In genomic region chr3:182618085-182618732, GRCh38 we compare ENCODE assay signal across 8 cellular contexts.
DNase-seq lines count a peak whose midpoint lies in the region; ATAC-seq and TF ChIP-seq lines count a peak whose summit lies in the region.

No MANE protein-coding gene starts in this region.

- no peaks in the 10 kb centered on the region for H3K27me3 ChIP-seq in PC-3 (ENCODE audit: low read length)
- H3K27me3 ChIP-seq in CD4-positive, alpha-beta T cell (ENCODE audit: control insufficient read depth, insufficient read depth, low read length) = no peaks in the 10 kb centered on the region

- TF ChIP-seq RAD21 in Ishikawa (IDR thresholded peaks at IDR 0.05; ENCODE audit: low read depth) = peak; percentile 78

- intact Hi-C loops in PC-3 (cut with micrococcal nuclease) = loop anchor here (1.0 to 10.0 kb wide), 9 partner anchors 65 to 1815 kb away; no protein-coding TSS in a partner anchor
- intact Hi-C loops in CD4-positive, alpha-beta T cell (cut with DNase I, micrococcal nuclease) = no loop called here

- POLR2A ChIA-PET in PC-3 (lab: Charles Lee; ENCODE audit: unreplicated experiment) = no interaction called here
- POLR2A ChIA-PET in CD4-positive, alpha-beta T cell (lab: Charles Lee) = no interaction called here

- H3K4me3 Mint-ChIP-seq in CD4-positive, alpha-beta T cell = no peak overlapping the region

- TF ChIP-seq CTCF in PC-3 (conservative IDR thresholded peaks at IDR 0.05; ENCODE audit: low read depth, low read length) (peak; percentile 95), fibroblast of villous mesenchyme (IDR thresholded peaks at IDR 0.05; ENCODE audit: insufficient read depth, low read depth, low read length) (peak; percentile 33)
- TF ChIP-seq CTCF in CD4-positive, alpha-beta T cell (IDR thresholded peaks at IDR 0.05) = no peak

- no peak overlapping the region for H3K9ac ChIP-seq in PC-3 (ENCODE audit: low read length)

- H3K27ac ChIP-seq in PC-3 (ENCODE audit: low read length) = peak overlapping the region; percentile 47
- H3K27ac ChIP-seq in CD4-positive, alpha-beta T cell (ENCODE audit: low read depth, low read length) = no peak overlapping the region

- DNase-seq in Ammon's horn (ENCODE audit: low spot score) (peak; percentile 84), PC-3 (peak; percentile 78), fibroblast of villous mesenchyme (ENCODE audit: low read depth) (peak; percentile 5), mesenteric fat pad (ENCODE audit: low spot score) (no peak)
- DNase-seq in CD4-positive, alpha-beta T cell = no peak

- no peaks in the 10 kb centered on the region for H3K9me2 ChIP-seq in PC-3 (replicated peaks; ENCODE audit: low read length)

- no peaks in the 10 kb centered on the region for H3K4me1 Mint-ChIP-seq in CD4-positive, alpha-beta T cell (ENCODE audit: low read depth)

- H3K36me3 ChIP-seq in PC-3 (ENCODE audit: low read depth, low read length) = no peaks in the 10 kb centered on the region

- no peaks in the 10 kb centered on the region for H3K36me3 Mint-ChIP-seq in CD4-positive, alpha-beta T cell (ENCODE audit: low read depth)

- no peaks in the 10 kb centered on the region for H3K79me2 ChIP-seq in PC-3 (ENCODE audit: low read length)

- H2AFZ ChIP-seq in PC-3 (ENCODE audit: low read length) = peak overlapping the region; percentile 27; the same call in 1 of the 2 replicates

- no peaks in the 10 kb centered on the region for H3K9me3 Mint-ChIP-seq in CD4-positive, alpha-beta T cell

- CTCF ChIA-PET in PC-3 (lab: Charles Lee) = interaction anchor here (0.6 kb wide), 1 partner anchor 1291 kb away, joined by 3 read pairs; no protein-coding TSS in a partner anchor
- CTCF ChIA-PET in CD4-positive, alpha-beta T cell (lab: Charles Lee) = no interaction called here

- no peak overlapping the region for H3K27ac Mint-ChIP-seq in CD4-positive, alpha-beta T cell

- H3K27me3 Mint-ChIP-seq in CD4-positive, alpha-beta T cell = peaks cover 45% of the 10 kb centered on the region

- peaks cover 27% of the 10 kb centered on the region for H3K4me1 ChIP-seq in PC-3 (ENCODE audit: insufficient read depth, low read length)

- BruUV-seq in PC-3 (replicated peaks; lab: Mats Ljungman, UMichigan) = no TSS peak

- H3K9me3 ChIP-seq in PC-3 (ENCODE audit: low read length) = no peaks in the 10 kb centered on the region
- H3K9me3 ChIP-seq in CD4-positive, alpha-beta T cell (ENCODE audit: control insufficient read depth, low read length) = no peaks in the 10 kb centered on the region

- peak overlapping the region; percentile 50 for H3K4me2 ChIP-seq in PC-3 (ENCODE audit: low read length)

- peak; percentile 77 for ATAC-seq in PC-3
- no peak for ATAC-seq in GM21367 (IDR thresholded peaks at IDR 0.05; ENCODE audit: unreplicated experiment)
- no peak for ATAC-seq in HG03439 (IDR thresholded peaks at IDR 0.05; ENCODE audit: unreplicated experiment)
- no peak for ATAC-seq in CD4-positive, alpha-beta T cell (ENCODE audit: poor library complexity)

- H3K4me3 ChIP-seq in PC-3 (ENCODE audit: low read length) = no peak overlapping the region
- H3K4me3 ChIP-seq in fibroblast of villous mesenchyme (ENCODE audit: low read depth, low read length) = no peak overlapping the region

- H3F3A ChIP-seq in PC-3 (ENCODE audit: low read length, unreplicated experiment) = no peaks in the 10 kb centered on the region

- TF ChIP-seq EP300 in Ishikawa (IDR thresholded peaks at IDR 0.05; ENCODE audit: borderline replicate concordance) = no peak

- H4K20me1 ChIP-seq in PC-3 (ENCODE audit: low read length) = no peaks in the 10 kb centered on the region

TF ChIP-seq in Ishikawa, 13 proteins besides CTCF, POLR2A, EP300 and RAD21:
- TF ChIP-seq CREB1 (IDR thresholded peaks at IDR 0.05; ENCODE audit: low read depth) = no peak

Comparison
In these comparisons a context has a peak if more than half of its experiments do, and no peak if none do; other contexts are left out.
1. DNase-seq: peak in Ammon's horn (single experiment), PC-3 (single experiment) and fibroblast of villous mesenchyme (single experiment); none in mesenteric fat pad (single experiment) and CD4-positive, alpha-beta T cell (0 of 10).